ENCODE assay signal across 18 cellular contexts in the genomic region with DNA sequence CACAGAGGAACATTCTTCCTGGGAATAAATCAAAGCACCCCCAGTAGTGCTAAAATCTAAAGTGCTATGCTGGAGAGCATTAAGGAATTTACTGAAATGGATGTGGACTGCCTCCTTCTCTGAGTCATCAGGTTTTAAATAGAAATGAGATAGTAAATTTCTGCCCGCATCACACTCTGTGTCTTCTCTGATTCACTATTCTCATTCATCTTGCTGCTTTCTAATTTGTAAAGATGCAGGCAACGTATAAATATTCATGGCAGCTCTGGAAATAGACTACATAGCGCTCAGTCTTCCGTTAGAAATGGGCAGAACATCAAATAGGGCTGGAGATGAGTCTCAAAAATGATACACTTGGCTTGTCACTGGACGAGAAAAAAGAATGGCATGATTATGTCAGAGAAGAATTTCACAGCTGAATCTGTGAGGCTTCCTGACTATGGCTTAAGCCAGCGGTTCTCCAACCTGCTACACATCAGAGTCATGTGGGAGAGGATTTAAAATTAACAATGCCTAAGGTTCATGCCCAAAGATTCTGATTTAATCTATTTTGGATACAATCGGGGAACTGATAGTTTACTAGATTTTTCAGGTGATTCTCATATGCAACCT.
DNase-seq lines count a peak whose midpoint lies in the region; TF ChIP-seq lines count a peak whose summit lies in the region.
"Had no signal": no experiment of that assay in that cellular context is flagged by ENCODE, and none has a peak within 500 bp of the region (broad histone marks: within the 10 kb centered on the region; RNA-seq: fewer than 3 reads in every experiment).

No MANE protein-coding gene starts in this region.

- H3K36me3 Mint-ChIP-seq in activated CD4-positive, alpha-beta memory T cell treated with anti-CD3 and anti-CD28 coated beads, Interleukin-2, amount 10 ng/mL, durations not matched to agents 7 days and 5 days (ENCODE audit: low read depth) = no peaks in the 10 kb centered on the region
- H3K36me3 Mint-ChIP-seq: naive thymus-derived CD4-positive, alpha-beta T cell had no signal

- no peak overlapping the region for H3K4me3 ChIP-seq in A673 (ENCODE audit: low read depth, low read length, poor library complexity, severe bottlenecking)
- no peak overlapping the region for H3K4me3 ChIP-seq in choroid plexus epithelial cell (ENCODE audit: low read depth, low read length)
- no peak overlapping the region for H3K4me3 ChIP-seq in mesenchymal stem cell (ENCODE audit: insufficient read depth in 1 of 2, low read depth in 1 of 2, low read length in 2 of 2)
- H3K4me3 ChIP-seq in ascending aorta = no peak overlapping the region

- H3K4me2 ChIP-seq in mesenchymal stem cell (ENCODE audit: low read length, poor library complexity, severe bottlenecking) = no peak overlapping the region

- H3K27me3 Mint-ChIP-seq in activated CD4-positive, alpha-beta memory T cell treated with anti-CD3 and anti-CD28 coated beads, Interleukin-2, amount 10 ng/mL, durations not matched to agents 7 days and 5 days = no peaks in the 10 kb centered on the region
- H3K27me3 Mint-ChIP-seq: CD4-positive, alpha-beta T cell; naive thymus-derived CD4-positive, alpha-beta T cell had no signal

- H2BK120ac ChIP-seq in mesenchymal stem cell (ENCODE audit: low read depth, low read length) = no peak overlapping the region

- no peak overlapping the region for H3K23ac ChIP-seq in mesenchymal stem cell (ENCODE audit: low read length in 2 of 2)

- 31% methylated on average over 5 of the region's 7 CpGs for WGBS in mesenchymal stem cell

- H3K18ac ChIP-seq in mesenchymal stem cell (ENCODE audit: low read depth in 1 of 2, low read length in 2 of 2) = no peak overlapping the region

- H3K36me3 ChIP-seq in A673 (ENCODE audit: insufficient read depth, low read length, poor library complexity, severe bottlenecking) = no peaks in the 10 kb centered on the region
- no peaks in the 10 kb centered on the region for H3K36me3 ChIP-seq in mesenchymal stem cell (ENCODE audit: control insufficient read depth in 1 of 2, insufficient read depth in 2 of 2, low read depth in 1 of 2, low read length in 2 of 2)
- no peaks in the 10 kb centered on the region for H3K36me3 ChIP-seq in ascending aorta

- no peak overlapping the region for H2BK12ac ChIP-seq in mesenchymal stem cell (ENCODE audit: low read length in 2 of 2)

- H3K9me3 Mint-ChIP-seq in activated CD4-positive, alpha-beta memory T cell treated with anti-CD3 and anti-CD28 coated beads, Interleukin-2, amount 10 ng/mL, durations not matched to agents 7 days and 5 days = peaks cover 7% of the 10 kb centered on the region

- no peak overlapping the region for H2BK5ac ChIP-seq in mesenchymal stem cell (ENCODE audit: low read depth, low read length, poor library complexity, severe bottlenecking)

- H3K27ac ChIP-seq in A673 (ENCODE audit: low read depth, low read length, poor library complexity, severe bottlenecking) (no peak overlapping the region), mesenchymal stem cell (ENCODE audit: low read length, poor library complexity, severe bottlenecking) (no peak overlapping the region), ascending aorta (no peak overlapping the region)

- POLR2A ChIA-PET in A673 (lab: Charles Lee; ENCODE audit: low non-redundant PET) = interaction anchor here (0.7 kb wide), 1 partner anchor 31 kb away, joined by 3 read pairs; no protein-coding TSS in a partner anchor
- POLR2A ChIA-PET in activated CD4-positive, alpha-beta memory T cell treated with anti-CD3 and anti-CD28 coated beads, Interleukin-2, amount 10 ng/mL, durations not matched to agents 7 days and 5 days (lab: Charles Lee) = no interaction called here

- no peak overlapping the region for H4K8ac ChIP-seq in mesenchymal stem cell (ENCODE audit: low read length)

- H3K4me3 Mint-ChIP-seq in activated CD4-positive, alpha-beta memory T cell treated with anti-CD3 and anti-CD28 coated beads, Interleukin-2, amount 10 ng/mL, durations not matched to agents 7 days and 5 days = no peak overlapping the region
- H3K4me3 Mint-ChIP-seq: CD4-positive, alpha-beta T cell; naive thymus-derived CD4-positive, alpha-beta T cell had no signal

- CTCF ChIA-PET in A673 (lab: Charles Lee) = no interaction called here
- CTCF ChIA-PET in activated CD4-positive, alpha-beta memory T cell treated with anti-CD3 and anti-CD28 coated beads, Interleukin-2, amount 10 ng/mL, durations not matched to agents 7 days and 5 days (lab: Charles Lee) = no interaction called here

- H2AK5ac ChIP-seq in mesenchymal stem cell (ENCODE audit: low read length, severe bottlenecking) = no peak overlapping the region

- BruUV-seq in A673 (replicated peaks; lab: Mats Ljungman, UMichigan) = no TSS peak

- no peak overlapping the region for H3K14ac ChIP-seq in mesenchymal stem cell (ENCODE audit: low read length in 2 of 2)

- no peak overlapping the region for H2BK15ac ChIP-seq in mesenchymal stem cell (ENCODE audit: low read depth, poor library complexity, severe bottlenecking)

- H2AFZ ChIP-seq in mesenchymal stem cell (ENCODE audit: low read depth, low read length) = no peak overlapping the region

- no peaks in the 10 kb centered on the region for H3K4me1 ChIP-seq in A673 (ENCODE audit: insufficient read depth, low read length, poor library complexity, severe bottlenecking)
- no peaks in the 10 kb centered on the region for H3K4me1 ChIP-seq in mesenchymal stem cell (ENCODE audit: control insufficient read depth, insufficient read depth, low read depth, low read length)
- H3K4me1 ChIP-seq in ascending aorta = no peaks in the 10 kb centered on the region

- no peaks in the 10 kb centered on the region for H3K79me1 ChIP-seq in mesenchymal stem cell (replicated peaks; ENCODE audit: low read length, poor library complexity, severe bottlenecking)

- no peak for TF ChIP-seq CTCF in A673 (conservative IDR thresholded peaks at IDR 0.05; ENCODE audit: low read depth, low read length)
- no peak for TF ChIP-seq CTCF in choroid plexus epithelial cell (conservative IDR thresholded peaks at IDR 0.05; ENCODE audit: low read depth, low read length)
- no peak for TF ChIP-seq CTCF in ascending aorta (IDR thresholded peaks at IDR 0.05)

- H3K4me1 Mint-ChIP-seq in activated CD4-positive, alpha-beta memory T cell treated with anti-CD3 and anti-CD28 coated beads, Interleukin-2, amount 10 ng/mL, durations not matched to agents 7 days and 5 days = no peaks in the 10 kb centered on the region
- H3K4me1 Mint-ChIP-seq: naive thymus-derived CD4-positive, alpha-beta T cell had no signal

- no peak overlapping the region for H3K9ac ChIP-seq in mesenchymal stem cell (ENCODE audit: low read length)

- DNase-seq in A673 (ENCODE audit: low spot score) (peak; percentile 78), M059J (ENCODE audit: low read depth) (peak; percentile 31), choroid plexus epithelial cell (ENCODE audit: low read depth) (peak; percentile 69), mesenchymal stem cell (peak; percentile 13), ascending aorta (ENCODE audit: low spot score in 2 of 2) (no peak), NCI-H345 (lab: John Stamatoyannopoulos, UW) (no peak), epidermal melanocyte (ENCODE audit: insufficient read length, low spot score) (no peak)
- no peak for DNase-seq in activated CD4-positive, alpha-beta memory T cell treated with anti-CD3 and anti-CD28 coated beads, Interleukin-2, amount 10 ng/mL, durations not matched to agents 7 days and 5 days
- DNase-seq: activated CD4-positive, CD25-positive, alpha-beta regulatory T cell treated with anti-CD3 and anti-CD28 coated beads, Interleukin-2, amount 50 U/mL, for 72 hours; CD4-positive, alpha-beta T cell; effector CD8-positive, alpha-beta T cell; hippocampal formation; naive thymus-derived CD4-positive, alpha-beta T cell; NCI-H1436 treated with DMSO at 0.1 percent for 48 hours; NK-92 treated with Interleukin-12 subunit alpha and Interleukin-12 subunit beta, amount 100 ng/mL, for 24 hours; SHP77 treated with DMSO at 0.1 percent for 48 hours; stimulated activated naive CD4-positive, alpha-beta T cell; T-helper 2 cell had no signal

- no peak overlapping the region for H3K27ac Mint-ChIP-seq in activated CD4-positive, alpha-beta memory T cell treated with anti-CD3 and anti-CD28 coated beads, Interleukin-2, amount 10 ng/mL, durations not matched to agents 7 days and 5 days
- H3K27ac Mint-ChIP-seq: CD4-positive, alpha-beta T cell; naive thymus-derived CD4-positive, alpha-beta T cell had no signal

- H4K91ac ChIP-seq in mesenchymal stem cell (ENCODE audit: low read length) = no peak overlapping the region

- H3K4ac ChIP-seq in mesenchymal stem cell (ENCODE audit: low read depth in 1 of 2, low read length in 2 of 2) = no peak overlapping the region

- H3K9me3 ChIP-seq in A673 (ENCODE audit: low read depth, low read length, poor library complexity, severe bottlenecking) (no peaks in the 10 kb centered on the region), mesenchymal stem cell (ENCODE audit: control insufficient read depth, low read length) (no peaks in the 10 kb centered on the region), ascending aorta (no peaks in the 10 kb centered on the region)

- intact Hi-C loops in A673 (cut with micrococcal nuclease; ENCODE audit: unreplicated experiment) (no loop called here), ascending aorta (cut with DNase I) (no loop called here)

- no peaks in the 10 kb centered on the region for H3K27me3 ChIP-seq in A673 (replicated peaks; ENCODE audit: insufficient read depth, low read depth, low read length, poor library complexity)
- H3K27me3 ChIP-seq in mesenchymal stem cell (ENCODE audit: control insufficient read depth in 1 of 2, insufficient read depth in 1 of 2, low read length in 2 of 2) = no peaks in the 10 kb centered on the region
- no peaks in the 10 kb centered on the region for H3K27me3 ChIP-seq in ascending aorta

Comparison
In these comparisons a context has a peak if more than half of its experiments do, and no peak if none do; other contexts are left out.
1. DNase-seq: peak in A673 (single experiment), M059J (single experiment), choroid plexus epithelial cell (single experiment) and mesenchymal stem cell (single experiment); none in activated CD4-positive, alpha-beta memory T cell treated with anti-CD3 and anti-CD28 coated beads, Interleukin-2, amount 10 ng/mL, durations not matched to agents 7 days and 5 days (single experiment), ascending aorta (0 of 2), NCI-H345 (single experiment) and epidermal melanocyte (single experiment).